In the genomic region with DNA sequence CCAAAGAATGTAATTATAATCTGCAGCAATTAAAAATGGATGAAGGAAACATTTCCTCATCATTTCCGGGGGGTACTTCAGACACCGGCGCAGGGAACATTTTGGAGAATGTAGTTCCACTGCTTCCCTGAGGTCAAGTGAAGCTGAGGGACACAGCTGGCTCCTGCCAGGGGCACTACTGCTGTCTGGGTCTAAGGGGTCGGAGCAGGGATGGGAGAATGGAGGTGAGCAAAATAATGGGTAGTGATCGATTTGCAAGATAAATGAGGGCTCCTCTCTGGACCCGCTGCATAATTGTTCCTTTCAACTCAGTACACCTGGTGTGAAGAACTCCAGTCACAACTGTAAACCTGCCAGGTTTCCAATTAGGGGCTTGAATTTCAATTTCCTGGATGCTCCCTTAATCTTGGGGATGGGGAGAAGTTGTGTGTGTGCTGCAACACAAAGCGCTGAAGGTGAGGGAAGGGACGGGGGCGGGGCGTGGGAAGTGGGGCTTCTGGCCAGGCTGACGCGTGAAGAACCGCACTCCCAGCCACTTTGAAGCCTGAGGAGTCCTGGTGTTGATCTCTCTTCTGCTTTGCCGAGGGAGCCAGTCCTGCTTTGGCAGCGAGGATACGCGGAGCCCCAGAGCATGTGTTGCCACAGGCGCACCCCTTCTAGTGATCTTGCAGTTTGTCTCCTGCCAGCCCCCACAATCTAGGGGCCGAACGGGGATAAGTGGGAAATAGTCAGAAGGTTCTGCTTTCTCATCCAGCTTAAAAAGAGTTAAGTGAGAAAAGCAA, we compare ENCODE assay signal across 34 cellular contexts. TPM values are rescaled to one million over a fixed set of nuclear protein-coding genes. Genes with fewer than 3 reads are reported as not detected.
A peak's percentile ranks its signal among the peaks of the same experiment; 100 is the strongest.
DNase-seq lines count a peak whose midpoint lies in the region; ATAC-seq, FAIRE-seq and TF ChIP-seq lines count a peak whose summit lies in the region.
"Had no signal": no experiment of that assay in that cellular context is flagged by ENCODE, and none has a peak within 500 bp of the region (broad histone marks: within the 10 kb centered on the region; RNA-seq: fewer than 3 reads in every experiment).

No MANE protein-coding gene starts in this region.

- DNase-seq in H7 (peak; percentile 63), NCI-H146 (lab: John Stamatoyannopoulos, UW) (peak; percentile 85), H1 (ENCODE audit: low read depth in 1 of 2, low spot score in 2 of 2) (no peak), neural crest cell (ENCODE audit: low read depth, low spot score) (no peak), glomerular visceral epithelial cell (ENCODE audit: extremely low spot score) (no peak), mucosa of descending colon (no peak)
- DNase-seq in activated CD4-positive, CD25-positive, alpha-beta regulatory T cell (lab: John Stamatoyannopoulos, UW) = no peak
- DNase-seq: activated CD4-positive, alpha-beta T cell treated with anti-CD3 and anti-CD28 coated beads, Interleukin-2, amount 50 U/mL, for 4 hours; activated CD8-positive, alpha-beta memory T cell treated with anti-CD3 and anti-CD28 coated beads, Interleukin-2, amount 10 ng/mL, durations not matched to agents 7 days and 5 days; activated T-cell treated with anti-CD3 and anti-CD28 coated beads, Interleukin-2, amount 50 U/mL, for 48 hours; Caco-2; GF-D8; Kasumi-1; naive thymus-derived CD4-positive, alpha-beta T cell; NCI-H2081; NCI-H510A; NK-92 treated with Interleukin-12 subunit alpha and Interleukin-12 subunit beta, amount 100 ng/mL, for 24 hours; PC-3; SK-N-SH; stimulated activated CD4-positive, alpha-beta T cell treated with anti-CD3 and anti-CD28 coated beads, Interleukin-15, amount 100 ng/mL, for 24 hours; stimulated activated CD4-positive, alpha-beta T cell treated with anti-CD3 and anti-CD28 coated beads, Interleukin-4, amount 100 ng/mL, for 4 hours; substantia nigra had no signal

- TF ChIP-seq POLR2A in H1 (IDR thresholded peaks at IDR 0.05; ENCODE audit: control extremely low read depth in 1 of 2, low read depth in 2 of 2, low read length in 2 of 2) = no peak

- intact Hi-C loops in mucosa of descending colon (cut with DNase I, micrococcal nuclease) = no loop called here

- FAIRE-seq in H1 (lab: Jason Lieb, UNC) = peak; percentile 66
- FAIRE-seq: colon, keratinocyte had no signal

- peaks cover 43% of the 10 kb centered on the region for H3K4me1 Mint-ChIP-seq in neural crest cell
- H3K4me1 Mint-ChIP-seq: activated CD8-positive, alpha-beta memory T cell treated with anti-CD3 and anti-CD28 coated beads, Interleukin-2, amount 10 ng/mL, durations not matched to agents 7 days and 5 days; naive thymus-derived CD4-positive, alpha-beta T cell had no signal

- H3K4me3 ChIP-seq in H7 (ENCODE audit: insufficient read depth, low read depth, low read length) = no peak overlapping the region
- peak overlapping the region in 3 of 4 experiments; percentile 11 to 31 (median 12); a peak in 2 of 8 replicates for H3K4me3 ChIP-seq in H1 (ENCODE audit: extremely low read depth in 1 of 4, insufficient read depth in 2 of 4, low read depth in 3 of 4, low read length in 4 of 4)
- no peak overlapping the region for H3K4me3 ChIP-seq in mucosa of descending colon
- H3K4me3 ChIP-seq: ascending aorta; BLaER1 treated with 17β-estradiol and CSF1 and Interleukin-3, amounts not matched to agents 10 nM and 100 nM; cardiac muscle cell had no signal

- H2AK5ac ChIP-seq in H1 (ENCODE audit: low read depth, low read length) = no peak overlapping the region

- H2BK5ac ChIP-seq in H1 (ENCODE audit: low read depth, low read length) = peak overlapping the region; percentile 50; the same call in 1 of the 2 replicates

- no peaks in the 10 kb centered on the region for H3K36me3 Mint-ChIP-seq in neural crest cell (ENCODE audit: low read depth)
- H3K36me3 Mint-ChIP-seq: activated CD8-positive, alpha-beta memory T cell treated with anti-CD3 and anti-CD28 coated beads, Interleukin-2, amount 10 ng/mL, durations not matched to agents 7 days and 5 days; mesothelial cell of epicardium; naive thymus-derived CD4-positive, alpha-beta T cell; type B pancreatic cell had no signal

- POLR2A ChIA-PET in H1 (lab: Charles Lee; ENCODE audit: partially characterized antibody) = interaction anchor here (0.6 to 1.3 kb wide), 2 partner anchors 11 to 55 kb away, joined by 3 read pairs; no protein-coding TSS in a partner anchor

- H3K14ac ChIP-seq in H1 (ENCODE audit: insufficient read length) = no peak overlapping the region

- peak overlapping the region; percentile 73 for H3K27ac Mint-ChIP-seq in neural crest cell (ENCODE audit: unreplicated experiment)
- H3K27ac Mint-ChIP-seq: activated CD8-positive, alpha-beta memory T cell treated with anti-CD3 and anti-CD28 coated beads, Interleukin-2, amount 10 ng/mL, durations not matched to agents 7 days and 5 days; mesothelial cell of epicardium; naive thymus-derived CD4-positive, alpha-beta T cell; type B pancreatic cell had no signal

- peak overlapping the region; percentile 55 for H4K91ac ChIP-seq in H1 (replicated peaks; ENCODE audit: insufficient read length, low read length)

- H3K4ac ChIP-seq in H1 (replicated peaks; ENCODE audit: insufficient read length, low read depth, low read length) = no peak overlapping the region

- no peak overlapping the region; the same call in 1 of the 2 replicates for H2AFZ ChIP-seq in H1 (ENCODE audit: low read length)

- no peak for TF ChIP-seq EP300 in H1 (IDR thresholded peaks at IDR 0.05; ENCODE audit: borderline replicate concordance in 1 of 2, low read depth in 2 of 2, low read length in 2 of 2)

- peaks cover 2% of the 10 kb centered on the region for H3K9me3 Mint-ChIP-seq in neural crest cell
- H3K9me3 Mint-ChIP-seq: mesothelial cell of epicardium, type B pancreatic cell had no signal

- no peak overlapping the region; the same call in 1 of the 2 replicates for H3K18ac ChIP-seq in H1 (ENCODE audit: extremely low read depth, low read length)

- H4K20me1 ChIP-seq in H1 (replicated peaks in 1 of 2; ENCODE audit: control insufficient read depth in 1 of 2, insufficient read depth in 2 of 2, low read length in 2 of 2) = no peaks in the 10 kb centered on the region
- H4K20me1 ChIP-seq: BLaER1 treated with 17β-estradiol and CSF1 and Interleukin-3, amounts not matched to agents 10 nM and 100 nM had no signal

- peak overlapping the region; percentile 28 for H2BK120ac ChIP-seq in H1 (replicated peaks; ENCODE audit: low read depth, low read length)

- H4K8ac ChIP-seq in H1 (ENCODE audit: extremely low read depth, insufficient read depth, low read length) = peak overlapping the region; percentile 83

- H2BK15ac ChIP-seq in H1 (ENCODE audit: low read length) = no peak overlapping the region

- peak overlapping the region; percentile 43 to 56 for H3K4me2 ChIP-seq in H1 (ENCODE audit: insufficient read depth in 1 of 2, low read depth in 2 of 2, low read length in 2 of 2)
- H3K4me2 ChIP-seq: BLaER1 treated with 17β-estradiol and CSF1 and Interleukin-3, amounts not matched to agents 10 nM and 100 nM; SK-N-SH had no signal

- WGBS in H1 (ENCODE audit: extremely low coverage in 1 of 2, insufficient coverage in 1 of 2, insufficient read length in 1 of 2, insufficient replicate concordance in 2 of 2, low coverage in 1 of 2, low lambda C conversion rate in 2 of 2, missing lambda C conversion rate in 1 of 2), 2 experiments = 34% methylated on average over 19 of the region's 20 CpGs; no CpG with 5 or more reads in 1 of the 2 experiments

- H3K23ac ChIP-seq in H1 (ENCODE audit: insufficient read length) = no peak overlapping the region

- TF ChIP-seq RAD21 in H1 (IDR thresholded peaks at IDR 0.05 in 1 of 2, conservative IDR thresholded peaks at IDR 0.05 in 1 of 2; ENCODE audit: low read depth in 2 of 2, low read length in 2 of 2) = no peak

- no peak overlapping the region for H3K56ac ChIP-seq in H1 (replicated peaks; ENCODE audit: insufficient read length, low read depth, low read length)

- no peak overlapping the region for H4K5ac ChIP-seq in H1 (ENCODE audit: insufficient read length, low read depth, low read length)

- H3K4me1 ChIP-seq in H1 (replicated peaks in 1 of 4; ENCODE audit: control insufficient read depth in 3 of 4, insufficient read depth in 4 of 4, low read length in 3 of 4) (peaks cover 9 to 32% (median 31%) of the 10 kb centered on the region in 4 experiments), mucosa of descending colon (ENCODE audit: low read depth) (no peaks in the 10 kb centered on the region)
- H3K4me1 ChIP-seq: ascending aorta, Caco-2 had no signal

- no peaks in the 10 kb centered on the region for H3K79me1 ChIP-seq in H1 (ENCODE audit: low read depth, low read length)

- H3K4me3 Mint-ChIP-seq in neural crest cell = no peak overlapping the region
- H3K4me3 Mint-ChIP-seq: activated CD8-positive, alpha-beta memory T cell treated with anti-CD3 and anti-CD28 coated beads, Interleukin-2, amount 10 ng/mL, durations not matched to agents 7 days and 5 days; mesothelial cell of epicardium; naive thymus-derived CD4-positive, alpha-beta T cell; type B pancreatic cell had no signal

- no peak for TF ChIP-seq CTCF in H1 (IDR thresholded peaks at IDR 0.05; ENCODE audit: control extremely low read depth in 1 of 3, insufficient read depth in 1 of 3, low read depth in 1 of 3, low read length in 3 of 3)
- no peak for TF ChIP-seq CTCF in neural crest cell (conservative IDR thresholded peaks at IDR 0.05)
- TF ChIP-seq CTCF in mucosa of descending colon (IDR thresholded peaks at IDR 0.05) = no peak

- peaks cover 36% of the 10 kb centered on the region for H3K27me3 Mint-ChIP-seq in neural crest cell (ENCODE audit: low read depth)

- no peak overlapping the region for H3K9ac ChIP-seq in H1 (replicated peaks in 1 of 4; ENCODE audit: extremely low read depth in 1 of 4, low read depth in 3 of 4, low read length in 3 of 4)
- H3K9ac ChIP-seq: BLaER1 treated with 17β-estradiol and CSF1 and Interleukin-3, amounts not matched to agents 10 nM and 100 nM; SK-N-SH had no signal

- H3K79me2 ChIP-seq in H1 (ENCODE audit: control insufficient read depth in 1 of 2, insufficient read depth in 2 of 2, low read length in 2 of 2) = no peaks in the 10 kb centered on the region

- ATAC-seq in mucosa of descending colon = no peak
- ATAC-seq: activated CD4-positive, CD25-positive, alpha-beta regulatory T cell treated with anti-CD3 and anti-CD28 coated beads, Interleukin-2, amount 50 U/mL, for 24 hours; activated CD8-positive, alpha-beta memory T cell treated with anti-CD3 and anti-CD28 coated beads, Interleukin-2, amount 10 ng/mL, durations not matched to agents 7 days and 5 days; naive thymus-derived CD4-positive, alpha-beta T cell; PC-3 had no signal

- H3K27me3 ChIP-seq in H7 (ENCODE audit: control insufficient read depth, insufficient read depth, low read length) (peaks cover 1% of the 10 kb centered on the region; the same call in 1 of the 2 replicates), H1 (replicated peaks in 1 of 4; ENCODE audit: control insufficient read depth in 3 of 4, extremely low read depth in 1 of 4, insufficient read depth in 3 of 4, low read length in 3 of 4) (no peaks in the 10 kb centered on the region; a peak in 1 of 7 replicates)
- H3K27me3 ChIP-seq: ascending aorta; BLaER1 treated with 17β-estradiol and CSF1 and Interleukin-3, amounts not matched to agents 10 nM and 100 nM; cardiac muscle cell had no signal

- no peak overlapping the region for H3K27ac ChIP-seq in H1 (ENCODE audit: low read depth, low read length)
- H3K27ac ChIP-seq: ascending aorta; BLaER1 treated with 17β-estradiol and CSF1 and Interleukin-3, amounts not matched to agents 10 nM and 100 nM; cardiac muscle cell had no signal

- H3K9me3 ChIP-seq in H1 (ENCODE audit: insufficient read depth in 2 of 2, low read depth in 1 of 2, low read length in 1 of 2) (no peaks in the 10 kb centered on the region), mucosa of descending colon (no peaks in the 10 kb centered on the region)
- H3K9me3 ChIP-seq: ascending aorta; BLaER1 treated with 17β-estradiol and CSF1 and Interleukin-3, amounts not matched to agents 10 nM and 100 nM; Caco-2; SK-N-SH had no signal

- no peaks in the 10 kb centered on the region for H3K23me2 ChIP-seq in H1 (ENCODE audit: low read depth, low read length)

- no peaks in the 10 kb centered on the region for H3K36me3 ChIP-seq in H7 (replicated peaks; ENCODE audit: control insufficient read depth, insufficient read depth, low read length)
- no peaks in the 10 kb centered on the region for H3K36me3 ChIP-seq in H1 (ENCODE audit: control insufficient read depth in 2 of 4, insufficient read depth in 4 of 4, low read length in 3 of 4)
- H3K36me3 ChIP-seq in mucosa of descending colon (ENCODE audit: low read depth) = no peaks in the 10 kb centered on the region
- H3K36me3 ChIP-seq: ascending aorta; BLaER1 treated with 17β-estradiol and CSF1 and Interleukin-3, amounts not matched to agents 10 nM and 100 nM; cardiac muscle cell had no signal

- no peak overlapping the region for H2BK12ac ChIP-seq in H1 (ENCODE audit: low read depth, low read length)

- peak overlapping the region; percentile 94 for H2BK20ac ChIP-seq in H1 (ENCODE audit: low read length)

- CTCF ChIA-PET in H1 (lab: Charles Lee; ENCODE audit: partially characterized antibody) = interaction anchor here (0.6 to 11.8 kb wide), 13 partner anchors 10 to 246 kb away, joined by 3 to 69 read pairs (median 5); a partner anchor contains a TSS

RNA-seq across cellular contexts. Expression of a gene that starts 57.9 kb away (rescaled TPM):
- total RNA-seq in H7 (2014; rRNA removed; shearing (Covaris generic)) = 0.83 and 1.6 TPM in 2 replicates
- total RNA-seq in H1 (2021; fragmentation: NEBNext Ultra II Directional; extraction: Animal tissue kit (Norgen Biotek cat#: 25700)) = 0.82 and 1.7 TPM in 2 replicates
- 1.6 and 2.6 TPM in 2 replicates for polyA plus RNA-seq in H1 (2011; rRNA removed)
- 1.8 TPM for polyA plus RNA-seq in H1 (2011; cell fraction: cytosol; rRNA removed)
- 3.8 TPM for polyA plus RNA-seq in H1 (2011; cell fraction: nucleus; rRNA removed)
- polyA plus RNA-seq in H1 (2012, experiment 1 of 2) = 0.19 to 1.2 TPM (median 0.99 TPM) in 4 replicates
- polyA plus RNA-seq in H1 (2012, experiment 2 of 2) = 1.2 TPM
- 0.53 TPM for polyA plus RNA-seq in H1 (2013, experiment 1 of 2)
- 0.52 TPM for polyA plus RNA-seq in H1 (2013, experiment 2 of 2)
- polyA minus RNA-seq in H1 (2011; rRNA and poly(A)+ RNA removed) = 1.8 and 2.3 TPM in 2 replicates
- polyA minus RNA-seq in H1 (2011; cell fraction: cytosol; rRNA and poly(A)+ RNA removed) = 1.2 TPM
- 4.9 TPM for polyA minus RNA-seq in H1 (2011; cell fraction: nucleus; rRNA and poly(A)+ RNA removed)
- total RNA-seq in neural crest cell = 13.7 and 14.6 TPM in 2 replicates
- under 1 TPM; 0.12 to 0.38 (median 0.17) TPM for total RNA-seq in mucosa of descending colon
- total RNA-seq: activated CD8-positive, alpha-beta memory T cell treated with anti-CD3 and anti-CD28 coated beads, Interleukin-2, amount 10 ng/mL, durations not matched to agents 7 days and 5 days; ascending aorta; Caco-2; fibroblast of lung; liver; naive thymus-derived CD4-positive, alpha-beta T cell; osteocyte; PC-3; T-helper 1 cell treated with Interleukin-12 subunit alpha and Interleukin-12 subunit beta and Interleukin-4 antibody, amounts not matched to agents 30 ng/mL and 1 ng/mL, for 36 hours had no signal
- polyA plus RNA-seq: fibroblast of lung; keratinocyte; liver; naive thymus-derived CD4-positive, alpha-beta T cell; SK-N-SH had no signal

Comparison
In these comparisons a context has a peak if more than half of its experiments do, and no peak if none do; other contexts are left out.
1. DNase-seq: peak in H7 (single experiment) and NCI-H146 (single experiment); none in H1 (0 of 2), neural crest cell (single experiment), glomerular visceral epithelial cell (single experiment), mucosa of descending colon (0 of 3) and activated CD4-positive, CD25-positive, alpha-beta regulatory T cell (0 of 4).
2. H3K4me3 ChIP-seq: peak in H1 (3 of 4); none in H7 (single experiment) and mucosa of descending colon (single experiment).